20 cellular contexts compared by ENCODE assay signal in genomic region chr12:65196762-65197567, GRCh38. TPM values are rescaled to one million over a fixed set of nuclear protein-coding genes. Genes with fewer than 3 reads are reported as not detected.
DNase-seq lines count a peak whose midpoint lies in the region; ATAC-seq and TF ChIP-seq lines count a peak whose summit lies in the region.
"Had no signal": no experiment of that assay in that cellular context is flagged by ENCODE, and none has a peak within 500 bp of the region (broad histone marks: within the 10 kb centered on the region; RNA-seq: fewer than 3 reads in every experiment).

No MANE protein-coding gene starts in this region.

- no peak overlapping the region for H3K9ac ChIP-seq in endodermal cell (ENCODE audit: extremely low read depth, low read length, poor library complexity, severe bottlenecking)

- WGBS in endodermal cell (ENCODE audit: insufficient coverage in 1 of 2, insufficient read length in 1 of 2), 2 experiments = 88 to 100% methylated on average over 1 of the region's 2 CpGs
- WGBS in thyroid gland, 2 donors = 95 to 96% methylated on average over 2 of the region's 2 CpGs

- H3K9me3 ChIP-seq in endodermal cell (ENCODE audit: control insufficient read depth, low read length) (peaks cover 19% of the 10 kb centered on the region), thyroid gland (no peaks in the 10 kb centered on the region)
- H3K9me3 ChIP-seq: testis had no signal

- peak; percentile 90 for ATAC-seq in stimulated activated naive CD8-positive, alpha-beta T cell treated with anti-CD3 and anti-CD28 coated beads, Interleukin-15, amount 100 ng/mL, for 72 hours
- ATAC-seq in HG02885 (IDR thresholded peaks at IDR 0.05; ENCODE audit: poor library complexity, unreplicated experiment) = no peak
- ATAC-seq: left ventricle myocardium superior had no signal

- H3K27ac ChIP-seq in endodermal cell (ENCODE audit: low read depth, low read length) = no peak overlapping the region
- H3K27ac ChIP-seq in thyroid gland = no peak overlapping the region
- H3K27ac ChIP-seq: RWPE1, testis had no signal

- intact Hi-C loops in activated CD4-positive, alpha-beta memory T cell treated with anti-CD3 and anti-CD28 coated beads for 36 hours (cut with micrococcal nuclease) = no loop called here
- intact Hi-C loops in thyroid gland (cut with DNase I) = no loop called here

- CTCF ChIA-PET in activated naive CD4-positive, alpha-beta T cell treated with anti-CD3 and anti-CD28 coated beads, Interleukin-2, amount 10 ng/mL, durations not matched to agents 7 days and 5 days (lab: Charles Lee) = no interaction called here
- CTCF ChIA-PET in activated CD4-positive, alpha-beta memory T cell treated with anti-CD3 and anti-CD28 coated beads for 36 hours (lab: Charles Lee) = interaction anchor here (1.5 to 1.6 kb wide), 2 partner anchors 13 to 35 kb away, joined by 5 to 10 read pairs; no protein-coding TSS in a partner anchor

- TF ChIP-seq CTCF in endodermal cell (conservative IDR thresholded peaks at IDR 0.05) = no peak
- TF ChIP-seq CTCF in thyroid gland (IDR thresholded peaks at IDR 0.05) = no peak

- H3K4me1 Mint-ChIP-seq in activated naive CD4-positive, alpha-beta T cell treated with anti-CD3 and anti-CD28 coated beads, Interleukin-2, amount 10 ng/mL, durations not matched to agents 7 days and 5 days = peaks cover 67% of the 10 kb centered on the region
- peaks cover 57% of the 10 kb centered on the region for H3K4me1 Mint-ChIP-seq in activated CD4-positive, alpha-beta memory T cell treated with anti-CD3 and anti-CD28 coated beads for 36 hours (ENCODE audit: low read depth)
- peaks cover 18% of the 10 kb centered on the region for H3K4me1 Mint-ChIP-seq in endodermal cell
- H3K4me1 Mint-ChIP-seq in stimulated activated naive CD8-positive, alpha-beta T cell treated with anti-CD3 and anti-CD28 coated beads, Interleukin-15, amount 100 ng/mL, for 72 hours = peaks cover 75% of the 10 kb centered on the region

- no peak for TF ChIP-seq POLR2A in thyroid gland (IDR thresholded peaks at IDR 0.05)

- H3K4me1 ChIP-seq in endodermal cell (ENCODE audit: control insufficient read depth, insufficient read depth, low read length) = no peaks in the 10 kb centered on the region
- H3K4me1 ChIP-seq in thyroid gland = peaks cover 6 to 17% of the 10 kb centered on the region in 2 donors
- H3K4me1 ChIP-seq: testis had no signal

- H3K36me3 ChIP-seq in endodermal cell (ENCODE audit: control insufficient read depth, insufficient read depth, low read length) = peaks cover 31% of the 10 kb centered on the region
- no peaks in the 10 kb centered on the region for H3K36me3 ChIP-seq in thyroid gland

- H3K9me3 Mint-ChIP-seq in activated naive CD4-positive, alpha-beta T cell treated with anti-CD3 and anti-CD28 coated beads, Interleukin-2, amount 10 ng/mL, durations not matched to agents 7 days and 5 days = peaks cover 38% of the 10 kb centered on the region
- peaks cover 18% of the 10 kb centered on the region for H3K9me3 Mint-ChIP-seq in activated CD4-positive, alpha-beta memory T cell treated with anti-CD3 and anti-CD28 coated beads for 36 hours
- H3K9me3 Mint-ChIP-seq in endodermal cell = peaks cover 18% of the 10 kb centered on the region
- H3K9me3 Mint-ChIP-seq in stimulated activated naive CD8-positive, alpha-beta T cell treated with anti-CD3 and anti-CD28 coated beads, Interleukin-15, amount 100 ng/mL, for 72 hours = peaks cover 18 to 25% of the 10 kb centered on the region in 2 donors

- POLR2A ChIA-PET in activated CD4-positive, alpha-beta memory T cell treated with anti-CD3 and anti-CD28 coated beads for 36 hours (lab: Charles Lee) = no interaction called here

- no peak overlapping the region for H3K4me3 Mint-ChIP-seq in activated naive CD4-positive, alpha-beta T cell treated with anti-CD3 and anti-CD28 coated beads, Interleukin-2, amount 10 ng/mL, durations not matched to agents 7 days and 5 days
- H3K4me3 Mint-ChIP-seq in activated CD4-positive, alpha-beta memory T cell treated with anti-CD3 and anti-CD28 coated beads for 36 hours = no peak overlapping the region
- no peak overlapping the region for H3K4me3 Mint-ChIP-seq in endodermal cell
- peak overlapping the region; percentile 5 to 54 for H3K4me3 Mint-ChIP-seq in stimulated activated naive CD8-positive, alpha-beta T cell treated with anti-CD3 and anti-CD28 coated beads, Interleukin-15, amount 100 ng/mL, for 72 hours
- H3K4me3 Mint-ChIP-seq: CD14-positive monocyte had no signal

- peaks cover 75% of the 10 kb centered on the region for H3K36me3 Mint-ChIP-seq in activated naive CD4-positive, alpha-beta T cell treated with anti-CD3 and anti-CD28 coated beads, Interleukin-2, amount 10 ng/mL, durations not matched to agents 7 days and 5 days
- H3K36me3 Mint-ChIP-seq in activated CD4-positive, alpha-beta memory T cell treated with anti-CD3 and anti-CD28 coated beads for 36 hours = peaks cover 51% of the 10 kb centered on the region
- H3K36me3 Mint-ChIP-seq in endodermal cell (ENCODE audit: low read depth) = peaks cover 48% of the 10 kb centered on the region

- no peak for DNase-seq in activated naive CD4-positive, alpha-beta T cell treated with anti-CD3 and anti-CD28 coated beads, Interleukin-2, amount 10 ng/mL, durations not matched to agents 7 days and 5 days
- no peak for DNase-seq in activated naive CD4-positive, alpha-beta T cell treated with Interleukin-2 at 50 U/mL for 16 hours
- DNase-seq in activated CD4-positive, alpha-beta memory T cell treated with anti-CD3 and anti-CD28 coated beads for 36 hours = no peak
- DNase-seq in endodermal cell (no peak), thyroid gland (no peak), mesenteric fat pad (ENCODE audit: low spot score) (no peak)
- no peak for DNase-seq in stimulated activated naive CD8-positive, alpha-beta T cell treated with anti-CD3 and anti-CD28 coated beads, Interleukin-15, amount 100 ng/mL, for 72 hours
- DNase-seq: activated effector memory CD4-positive, alpha-beta T cell treated with Interleukin-2 at 50 U/mL for 16 hours; effector memory CD4-positive, alpha-beta T cell; glutamatergic neuron; KBM-7; left ventricle myocardium superior; NCI-H2081; NCI-H510A; occipital lobe; stimulated activated CD4-positive, alpha-beta T cell treated with anti-CD3 and anti-CD28 coated beads, Interleukin-12 subunit alpha, Interleukin-12 subunit beta, amount 100 ng/mL, for 4 hours; testis had no signal

- peak overlapping the region; percentile 30 for H3K4me3 ChIP-seq in endodermal cell (ENCODE audit: low read length)
- H3K4me3 ChIP-seq in thyroid gland (replicated peaks in 1 of 3) = no peak overlapping the region
- H3K4me3 ChIP-seq: testis had no signal

- no peaks in the 10 kb centered on the region for H3K27me3 Mint-ChIP-seq in activated naive CD4-positive, alpha-beta T cell treated with anti-CD3 and anti-CD28 coated beads, Interleukin-2, amount 10 ng/mL, durations not matched to agents 7 days and 5 days
- H3K27me3 Mint-ChIP-seq in activated CD4-positive, alpha-beta memory T cell treated with anti-CD3 and anti-CD28 coated beads for 36 hours = no peaks in the 10 kb centered on the region
- no peaks in the 10 kb centered on the region for H3K27me3 Mint-ChIP-seq in endodermal cell (ENCODE audit: insufficient read depth)
- H3K27me3 Mint-ChIP-seq in stimulated activated naive CD8-positive, alpha-beta T cell treated with anti-CD3 and anti-CD28 coated beads, Interleukin-15, amount 100 ng/mL, for 72 hours = no peaks in the 10 kb centered on the region

- peak overlapping the region; percentile 84 for H3K27ac Mint-ChIP-seq in activated naive CD4-positive, alpha-beta T cell treated with anti-CD3 and anti-CD28 coated beads, Interleukin-2, amount 10 ng/mL, durations not matched to agents 7 days and 5 days
- peak overlapping the region; percentile 54 for H3K27ac Mint-ChIP-seq in activated CD4-positive, alpha-beta memory T cell treated with anti-CD3 and anti-CD28 coated beads for 36 hours
- no peak overlapping the region for H3K27ac Mint-ChIP-seq in endodermal cell
- H3K27ac Mint-ChIP-seq in stimulated activated naive CD8-positive, alpha-beta T cell treated with anti-CD3 and anti-CD28 coated beads, Interleukin-15, amount 100 ng/mL, for 72 hours = peak overlapping the region in 1 of 2 donors; percentile 47

- H3K27me3 ChIP-seq in endodermal cell (ENCODE audit: control insufficient read depth, insufficient read depth, low read length, poor library complexity, severe bottlenecking) (no peaks in the 10 kb centered on the region), thyroid gland (no peaks in the 10 kb centered on the region)
- H3K27me3 ChIP-seq: testis had no signal

RNA-seq across cellular contexts. Expression of gene LEMD3, which starts 27.6 kb away (rescaled TPM):
- 10 to 100 TPM; 16.5 to 19.5 TPM for total RNA-seq in activated CD4-positive, alpha-beta memory T cell treated with anti-CD3 and anti-CD28 coated beads for 36 hours
- total RNA-seq in endodermal cell (10 to 100 TPM; 35.8 to 37.3 TPM), thyroid gland (10 to 100 TPM; 45.4 to 64.0 (median 49.3) TPM), mesenteric fat pad (26.1 TPM)
- polyA plus RNA-seq in endodermal cell (2013, experiment 1 of 2) = 22.4 TPM
- polyA plus RNA-seq in endodermal cell (2013, experiment 2 of 2) = 22.4 TPM

Comparison
In these comparisons a context has a peak if more than half of its experiments do, and no peak if none do; other contexts are left out.
1. H3K4me3 Mint-ChIP-seq: peak in stimulated activated naive CD8-positive, alpha-beta T cell treated with anti-CD3 and anti-CD28 coated beads, Interleukin-15, amount 100 ng/mL, for 72 hours (2 of 2); none in activated naive CD4-positive, alpha-beta T cell treated with anti-CD3 and anti-CD28 coated beads, Interleukin-2, amount 10 ng/mL, durations not matched to agents 7 days and 5 days (single experiment), activated CD4-positive, alpha-beta memory T cell treated with anti-CD3 and anti-CD28 coated beads for 36 hours (single experiment) and endodermal cell (single experiment).